In genomic region chr16:3846595-3847091, GRCh38 we compare ENCODE assay signal across 1 cellular context.
TF ChIP-seq lines count a peak whose summit lies in the region.

No MANE protein-coding gene starts in this region.

TF ChIP-seq in K562, 482 proteins besides CTCF, POLR2A, EP300 and RAD21 (continued from another document and continues in another):
- peak in 1 of 2 experiments; percentile 75; a peak in 1 of 4 replicates for TF ChIP-seq ZMIZ1 (IDR thresholded peaks at IDR 0.05; ENCODE audit: low read depth in 2 of 2, low read length in 2 of 2)
- peak; percentile 96 for TF ChIP-seq SOX6 (IDR thresholded peaks at IDR 0.05)
- TF ChIP-seq NFIC (IDR thresholded peaks at IDR 0.05), result peak; percentile 69
- peak in 1 of 2 experiments; percentile 47; a peak in 1 of 4 replicates for TF ChIP-seq MNT (conservative IDR thresholded peaks at IDR 0.05)
- no peak for TF ChIP-seq NFRKB (IDR thresholded peaks at IDR 0.05; ENCODE audit: low read depth)
- TF ChIP-seq MTA1 (IDR thresholded peaks at IDR 0.05; ENCODE audit: borderline replicate concordance), result no peak
- TF ChIP-seq ERF (CRISPR knock-in tag; IDR thresholded peaks at IDR 0.05), result no peak
- no peak for TF ChIP-seq RBM25 (IDR thresholded peaks at IDR 0.05; ENCODE audit: low read depth, low read length, severe bottlenecking)
- TF ChIP-seq ZNF778 (CRISPR knock-in tag; IDR thresholded peaks at IDR 0.05), result no peak
- peak in 1 of 2 experiments; percentile 32; a peak in 1 of 4 replicates for TF ChIP-seq MLLT1 (IDR thresholded peaks at IDR 0.05)
- TF ChIP-seq MTA2 (IDR thresholded peaks at IDR 0.05; ENCODE audit: low read depth), result peak; percentile 85
- no peak for TF ChIP-seq PRMT5 (CRISPR knock-in tag; IDR thresholded peaks at IDR 0.05)
- peak; percentile 98 for TF ChIP-seq NFE2 (IDR thresholded peaks at IDR 0.05; ENCODE audit: low read depth)
- no peak for TF ChIP-seq ZNF551 (CRISPR knock-in tag; IDR thresholded peaks at IDR 0.05)
- 0 out of 2 replicates have a peak, but pooled peaks have one; percentile 37 for TF ChIP-seq ZBTB9 (CRISPR knock-in tag; IDR thresholded peaks at IDR 0.05)
- peak; percentile 42; the same call in 1 of the 2 replicates for TF ChIP-seq ZNF592 (IDR thresholded peaks at IDR 0.05)
- peak; percentile 71 for TF ChIP-seq GATAD2A (IDR thresholded peaks at IDR 0.05)
- no peak for TF ChIP-seq RBBP5 (IDR thresholded peaks at IDR 0.05; ENCODE audit: borderline replicate concordance, insufficient read depth, low read length, poor library complexity, severe bottlenecking)
- TF ChIP-seq TAF7 (tag; IDR thresholded peaks at IDR 0.05), result no peak
- TF ChIP-seq CHD2 (IDR thresholded peaks at IDR 0.05; ENCODE audit: low read depth, low read length), result no peak
- TF ChIP-seq HES1 (IDR thresholded peaks at IDR 0.05; ENCODE audit: low read depth), result peak; percentile 25; the same call in 1 of the 2 replicates
- peak; percentile 97 for TF ChIP-seq ARID1B (IDR thresholded peaks at IDR 0.05)
- peak; percentile 79 for TF ChIP-seq STAT5A (IDR thresholded peaks at IDR 0.05; ENCODE audit: borderline replicate concordance, low read length)
- no peak for TF ChIP-seq CSDE1 (IDR thresholded peaks at IDR 0.05)
- TF ChIP-seq SMARCC2 (IDR thresholded peaks at IDR 0.05; ENCODE audit: low read depth), result peak; percentile 93
- TF ChIP-seq NBN (IDR thresholded peaks at IDR 0.05; ENCODE audit: low read depth), result peak; percentile 46
- TF ChIP-seq MAFG (tag; conservative IDR thresholded peaks at IDR 0.05), result peak; percentile 90
- TF ChIP-seq PBX2 (CRISPR knock-in tag; IDR thresholded peaks at IDR 0.05; ENCODE audit: low read depth), result peak; percentile 42
- peak; percentile 97 for TF ChIP-seq PBX2 (tag; conservative IDR thresholded peaks at IDR 0.05; ENCODE audit: low read depth)
- no peak for TF ChIP-seq ZNF668 (CRISPR knock-in tag; IDR thresholded peaks at IDR 0.05)
- no peak for TF ChIP-seq TFAP4 (CRISPR knock-in tag; IDR thresholded peaks at IDR 0.05; ENCODE audit: borderline replicate concordance)
- TF ChIP-seq PHF20 (IDR thresholded peaks at IDR 0.05; ENCODE audit: partially characterized antibody), result peak; percentile 31
- peak; percentile 94 for TF ChIP-seq CXXC5 (CRISPR knock-in tag; IDR thresholded peaks at IDR 0.05)
- TF ChIP-seq POLR2AphosphoS5 (IDR thresholded peaks at IDR 0.05; ENCODE audit: control insufficient read depth, insufficient read depth, low read depth, low read length), result peak; percentile 80
- TF ChIP-seq FOXJ2 (tag; IDR thresholded peaks at IDR 0.05), result no peak
- peak; percentile 95 for TF ChIP-seq SMARCE1 (IDR thresholded peaks at IDR 0.05)
- TF ChIP-seq CBFA2T2 (conservative IDR thresholded peaks at IDR 0.05), result peak; percentile 91
- TF ChIP-seq TRIM28 (IDR thresholded peaks at IDR 0.05), result peak; percentile 15; the same call in 1 of the 2 replicates
- no peak for TF ChIP-seq XRCC5 (IDR thresholded peaks at IDR 0.05; ENCODE audit: low read depth, low read length)
- peak; percentile 67 for TF ChIP-seq ATF3 (IDR thresholded peaks at IDR 0.05)
- TF ChIP-seq ATF3 (CRISPR knock-in tag; conservative IDR thresholded peaks at IDR 0.05), result no peak
- 0 out of 2 replicates have a peak, but pooled peaks have one; percentile 36 for TF ChIP-seq POLR2H (tag; IDR thresholded peaks at IDR 0.05; ENCODE audit: low read depth)
- TF ChIP-seq ZNF121 (CRISPR knock-in tag; conservative IDR thresholded peaks at IDR 0.05), result no peak
- no peak for TF ChIP-seq ZKSCAN3 (CRISPR knock-in tag; IDR thresholded peaks at IDR 0.05)
- 0 out of 2 replicates have a peak, but pooled peaks have one; percentile 9 for TF ChIP-seq ZNF354B (CRISPR knock-in tag; IDR thresholded peaks at IDR 0.05)
- peak; percentile 75 for TF ChIP-seq MTA3 (IDR thresholded peaks at IDR 0.05; ENCODE audit: borderline replicate concordance)
- no peak for TF ChIP-seq ZFP30 (CRISPR knock-in tag; IDR thresholded peaks at IDR 0.05; ENCODE audit: borderline replicate concordance)
- TF ChIP-seq FOS (IDR thresholded peaks at IDR 0.05; ENCODE audit: extremely low read depth, insufficient read length), result no peak
- no peak for TF ChIP-seq FOXO4 (CRISPR knock-in tag; IDR thresholded peaks at IDR 0.05)
